ENCODE assay signal across 20 cellular contexts in genomic region chr6:160438481-160438880, GRCh38.
"Had no signal": no experiment of that assay in that cellular context is flagged by ENCODE, and none has a peak within 500 bp of the region (broad histone marks: within the 10 kb centered on the region; RNA-seq: fewer than 3 reads in every experiment).

No MANE protein-coding gene starts in this region.

- H3K9me3 ChIP-seq: SJSA1 had no signal

- H3K4me1 ChIP-seq: SJSA1 had no signal

- H3K27ac ChIP-seq: SJSA1, SK-N-MC had no signal

- H3K27me3 ChIP-seq: SJSA1 had no signal

- H3K4me3 ChIP-seq: SJSA1, SK-N-MC had no signal

- H3K36me3 ChIP-seq: SJSA1 had no signal

- DNase-seq: KBM-7, MV-4-11, NCI-H1048, NCI-H1105 treated with DMSO at 0.1 percent for 48 hours, NCI-H1417 treated with DMSO at 0.1 percent for 48 hours, NCI-H187, NCI-H2029, NCI-H2081 treated with DMSO at 0.1 percent for 48 hours, NCI-H2171, NCI-H226, NCI-H446, NCI-H510A, NCI-H524 treated with DMSO at 0.1 percent for 48 hours, NCI-H69, NCI-H774, Right ventricle myocardium superior, RPMI8226, SIG-M5 had no signal
